Comparison of ENCODE assay signal across 28 cellular contexts in genomic region chr2:158569284-158569683, GRCh38.
"Had no signal": no experiment of that assay in that cellular context is flagged by ENCODE, and none has a peak within 500 bp of the region (broad histone marks: within the 10 kb centered on the region; RNA-seq: fewer than 3 reads in every experiment).

No MANE protein-coding gene starts in this region.

- H3K27me3 ChIP-seq: colonic mucosa, dorsolateral prefrontal cortex, esophagus muscularis mucosa, esophagus squamous epithelium, foreskin keratinocyte, gastrocnemius medialis, gastroesophageal sphincter, heart left ventricle, heart right ventricle, hepatocyte had no signal

- H3K79me2 ChIP-seq: hepatocyte had no signal

- H3K4me3 ChIP-seq: colonic mucosa, coronary artery, dorsolateral prefrontal cortex, esophagus muscularis mucosa, esophagus squamous epithelium, gastrocnemius medialis, gastroesophageal sphincter, heart left ventricle, heart right ventricle, hepatocyte had no signal

- ATAC-seq: effector memory CD8-positive, alpha-beta T cell; esophagus mucosa; foreskin keratinocyte; gastrocnemius medialis; gastroesophageal sphincter; heart left ventricle; heart right ventricle had no signal

- H3K27ac ChIP-seq: colonic mucosa, coronary artery, dorsolateral prefrontal cortex, epithelial cell of prostate, esophagus muscularis mucosa, esophagus squamous epithelium, foreskin keratinocyte, gastrocnemius medialis, gastroesophageal sphincter, heart left ventricle, heart right ventricle, hepatocyte had no signal

- DNase-seq: colonic mucosa; cortex of kidney; dermis blood vessel endothelial cell; dorsolateral prefrontal cortex; effector CD4-positive, alpha-beta T cell; effector CD8-positive, alpha-beta T cell; effector memory CD4-positive, alpha-beta T cell; effector memory CD8-positive, alpha-beta T cell; endodermal cell; erythroblast; esophagus squamous epithelium; foreskin fibroblast; foreskin keratinocyte; foreskin melanocyte; gastrocnemius medialis; glutamatergic neuron; head of caudate nucleus; heart left ventricle; heart right ventricle had no signal

- H2AFZ ChIP-seq: hepatocyte had no signal

- H3K36me3 ChIP-seq: colonic mucosa, esophagus muscularis mucosa, esophagus squamous epithelium, gastrocnemius medialis, gastroesophageal sphincter, heart left ventricle, heart right ventricle had no signal

- FAIRE-seq: endometrium, endothelial cell of umbilical vein, frontal cortex had no signal

- H3K9me3 ChIP-seq: colonic mucosa, esophagus muscularis mucosa, esophagus squamous epithelium, gastrocnemius medialis, gastroesophageal sphincter had no signal

- H3K4me2 ChIP-seq: hepatocyte had no signal

- H3K4me1 ChIP-seq: colonic mucosa, esophagus muscularis mucosa, esophagus squamous epithelium, foreskin keratinocyte, gastrocnemius medialis, gastroesophageal sphincter, heart left ventricle had no signal
